8 cellular contexts compared by ENCODE assay signal in the genomic region with DNA sequence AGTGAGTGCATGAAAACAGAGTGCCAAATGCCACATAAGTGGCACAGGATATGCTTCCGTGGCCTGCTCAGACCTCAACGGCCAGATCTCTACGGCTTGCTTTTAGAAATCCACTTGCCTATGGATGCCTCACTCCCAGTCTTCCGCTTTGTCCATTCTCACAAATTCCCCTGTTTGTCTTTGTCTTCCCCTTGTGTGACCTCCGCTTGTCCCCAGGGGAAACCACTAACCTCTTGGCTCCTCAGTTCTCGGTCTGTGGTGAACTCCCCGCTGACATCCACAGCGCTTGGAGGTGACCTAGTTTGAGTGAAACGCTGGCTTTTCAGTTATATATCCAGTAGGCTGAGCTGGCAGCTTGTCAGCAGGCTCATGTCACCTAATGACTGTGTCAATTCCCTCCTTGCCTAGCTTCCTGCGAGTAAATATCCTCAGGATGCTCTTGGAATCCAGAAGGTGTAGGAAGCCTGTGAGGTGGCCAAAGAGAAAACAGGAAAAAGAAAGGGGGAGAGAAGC.
DNase-seq lines count a peak whose midpoint lies in the region; ATAC-seq and TF ChIP-seq lines count a peak whose summit lies in the region.

No MANE protein-coding gene starts in this region.

- H3K9me3 ChIP-seq in neuron (ENCODE audit: low read length), result no peaks in the 10 kb centered on the region

- H2AFZ ChIP-seq in neuron (ENCODE audit: low read depth, low read length), result peak overlapping the region; percentile 71

- H3K4me3 ChIP-seq in neuron (ENCODE audit: low read length), result peak overlapping the region; percentile 21

- H3K27me3 Mint-ChIP-seq in T-helper 1 cell treated with Interleukin-12 subunit alpha and Interleukin-12 subunit beta and Interleukin-4 antibody, amounts not matched to agents 30 μg/mL and 1 μg/mL, for 36 hours (ENCODE audit: low read depth), result no peaks in the 10 kb centered on the region

- peaks cover 13% of the 10 kb centered on the region for H3K4me1 ChIP-seq in neuron (ENCODE audit: insufficient read depth, low read length)

- peak; percentile 34 for DNase-seq in GM03348 (ENCODE audit: low spot score)
- DNase-seq in dermis blood vessel endothelial cell, result peak; percentile 82
- no peak for DNase-seq in erythroblast (lab: John Stamatoyannopoulos, UW)
- DNase-seq in SKM-1 (lab: John Stamatoyannopoulos, UW; ENCODE audit: unreplicated experiment), result no peak

- peaks cover 1% of the 10 kb centered on the region for H3K36me3 Mint-ChIP-seq in T-helper 1 cell treated with Interleukin-12 subunit alpha and Interleukin-12 subunit beta and Interleukin-4 antibody, amounts not matched to agents 30 μg/mL and 1 μg/mL, for 36 hours (ENCODE audit: low read depth)

- peaks cover 3% of the 10 kb centered on the region for H3K9me3 Mint-ChIP-seq in T-helper 1 cell treated with Interleukin-12 subunit alpha and Interleukin-12 subunit beta and Interleukin-4 antibody, amounts not matched to agents 30 μg/mL and 1 μg/mL, for 36 hours

- peak overlapping the region; percentile 70 for H3K27ac Mint-ChIP-seq in T-helper 1 cell treated with Interleukin-12 subunit alpha and Interleukin-12 subunit beta and Interleukin-4 antibody, amounts not matched to agents 30 μg/mL and 1 μg/mL, for 36 hours

- peak overlapping the region; percentile 36 for H3K4me3 Mint-ChIP-seq in T-helper 1 cell treated with Interleukin-12 subunit alpha and Interleukin-12 subunit beta and Interleukin-4 antibody, amounts not matched to agents 30 μg/mL and 1 μg/mL, for 36 hours

- no peak for ATAC-seq in GM18870 (IDR thresholded peaks at IDR 0.05; ENCODE audit: unreplicated experiment)
- no peak for ATAC-seq in HG02852 (IDR thresholded peaks at IDR 0.05; ENCODE audit: unreplicated experiment)

- peaks cover 26% of the 10 kb centered on the region for H3K4me1 Mint-ChIP-seq in T-helper 1 cell treated with Interleukin-12 subunit alpha and Interleukin-12 subunit beta and Interleukin-4 antibody, amounts not matched to agents 30 μg/mL and 1 μg/mL, for 36 hours (ENCODE audit: low read depth)

- H3K27me3 ChIP-seq in neuron (ENCODE audit: insufficient read depth, low read length), result no peaks in the 10 kb centered on the region

- no peaks in the 10 kb centered on the region for H3K36me3 ChIP-seq in neuron (ENCODE audit: insufficient read depth, low read length)

- no peak for TF ChIP-seq POLR2A in erythroblast (IDR thresholded peaks at IDR 0.05; ENCODE audit: low read length)

Comparison
In these comparisons a context has a peak if more than half of its experiments do, and no peak if none do; other contexts are left out.
1. DNase-seq: peak in GM03348 (single experiment) and dermis blood vessel endothelial cell (single experiment); none in erythroblast (0 of 2) and SKM-1 (single experiment).